20 cellular contexts compared by ENCODE assay signal in the genomic region with DNA sequence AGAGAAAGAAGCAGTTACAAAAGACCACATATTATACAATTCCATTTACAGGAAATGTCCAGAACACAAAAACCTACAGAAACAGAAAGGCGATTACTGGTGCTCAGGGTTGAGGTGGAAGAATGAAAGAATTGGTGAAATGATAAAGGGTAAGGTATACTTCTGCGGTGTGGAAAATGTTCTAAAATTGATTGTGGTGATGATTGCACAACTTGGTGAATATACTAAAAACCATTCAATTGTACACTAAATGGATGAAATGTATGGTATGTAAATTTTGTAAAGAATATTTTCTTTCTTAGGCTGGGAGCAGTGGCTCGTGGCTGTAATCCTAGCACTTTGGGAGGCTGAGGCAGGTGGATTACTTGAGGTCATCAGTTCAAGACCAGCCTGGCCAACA.
DNase-seq lines count a peak whose midpoint lies in the region; ATAC-seq, FAIRE-seq and TF ChIP-seq lines count a peak whose summit lies in the region.
"Had no signal": no experiment of that assay in that cellular context is flagged by ENCODE, and none has a peak within 500 bp of the region (broad histone marks: within the 10 kb centered on the region; RNA-seq: fewer than 3 reads in every experiment).

No MANE protein-coding gene starts in this region.

- H3K56ac ChIP-seq in IMR-90 (ENCODE audit: extremely low read depth, insufficient read depth, low read length): no peak overlapping the region

- ATAC-seq in A549 (no peak), IMR-90 (ENCODE audit: low read depth) (no peak), HG03135 (IDR thresholded peaks at IDR 0.05; ENCODE audit: unreplicated experiment) (no peak), foreskin keratinocyte (no peak)
- ATAC-seq: CD8-positive, alpha-beta T cell had no signal

- no peak overlapping the region for H2AFZ ChIP-seq in IMR-90 (replicated peaks; ENCODE audit: low read length, poor library complexity)
- H2AFZ ChIP-seq in osteoblast (ENCODE audit: low read length): no peak overlapping the region
- H2AFZ ChIP-seq: GM23248 had no signal

- POLR2A ChIA-PET in A549 (lab: Yijun Ruan, JAX): no interaction called here
- POLR2A ChIA-PET in IMR-90 (lab: Charles Lee; ENCODE audit: unreplicated experiment): no interaction called here

- H2AK9ac ChIP-seq in IMR-90 (replicated peaks; ENCODE audit: low read depth, low read length, poor library complexity): no peak overlapping the region

- no peak overlapping the region for H3K14ac ChIP-seq in IMR-90 (replicated peaks; ENCODE audit: low read depth, low read length)

- TF ChIP-seq CTCF in A549 (IDR thresholded peaks at IDR 0.05): no peak
- TF ChIP-seq CTCF in IMR-90 (conservative IDR thresholded peaks at IDR 0.05; ENCODE audit: low read depth, low read length): no peak
- TF ChIP-seq CTCF in endodermal cell (conservative IDR thresholded peaks at IDR 0.05): no peak
- no peak for TF ChIP-seq CTCF in osteoblast (IDR thresholded peaks at IDR 0.05; ENCODE audit: extremely low read depth, low read depth, low read length)
- no peak for TF ChIP-seq CTCF in foreskin keratinocyte (conservative IDR thresholded peaks at IDR 0.05)
- no peak for TF ChIP-seq CTCF in Peyer's patch (IDR thresholded peaks at IDR 0.05)

- H3K27me3 ChIP-seq in IMR-90 (ENCODE audit: control insufficient read depth, insufficient read depth, low read length): no peaks in the 10 kb centered on the region
- H3K27me3 ChIP-seq in endodermal cell (ENCODE audit: control insufficient read depth, insufficient read depth, low read length, poor library complexity, severe bottlenecking): no peaks in the 10 kb centered on the region
- H3K27me3 ChIP-seq in osteoblast (ENCODE audit: insufficient read depth, low read length): no peaks in the 10 kb centered on the region
- H3K27me3 ChIP-seq in foreskin keratinocyte: no peaks in the 10 kb centered on the region
- H3K27me3 ChIP-seq in Peyer's patch: no peaks in the 10 kb centered on the region
- H3K27me3 ChIP-seq: BLaER1 had no signal

- no peak overlapping the region for H3K4me3 Mint-ChIP-seq in endodermal cell
- H3K4me3 Mint-ChIP-seq: B cell; CD4-positive, CD25-positive, alpha-beta regulatory T cell; CD8-positive, alpha-beta T cell had no signal

- CTCF ChIA-PET in A549 (lab: Yijun Ruan, JAX) (no interaction called here), IMR-90 (lab: Yijun Ruan, JAX) (no interaction called here)

- no peak overlapping the region for H3K18ac ChIP-seq in IMR-90 (ENCODE audit: low read depth, low read length)

- in situ Hi-C loops in IMR-90 (cut with MboI; ENCODE audit: low sequenced_read_pairs): no loop called here

- no peaks in the 10 kb centered on the region for H3K4me1 Mint-ChIP-seq in endodermal cell
- H3K4me1 Mint-ChIP-seq: B cell had no signal

- TF ChIP-seq EP300 in A549 (IDR thresholded peaks at IDR 0.05): no peak

- H3K9ac ChIP-seq in IMR-90 (ENCODE audit: low read depth, low read length) (no peak overlapping the region), endodermal cell (ENCODE audit: extremely low read depth, low read length, poor library complexity, severe bottlenecking) (no peak overlapping the region)
- H3K9ac ChIP-seq: BLaER1, GM23248 had no signal

- TF ChIP-seq RAD21 in A549 (conservative IDR thresholded peaks at IDR 0.05 in 1 of 2, IDR thresholded peaks at IDR 0.05 in 1 of 2): no peak
- no peak for TF ChIP-seq RAD21 in IMR-90 (IDR thresholded peaks at IDR 0.05; ENCODE audit: low read length)

- no peak overlapping the region for H2BK120ac ChIP-seq in IMR-90 (ENCODE audit: low read depth, low read length)

- H3K4me3 ChIP-seq in A549 (no peak overlapping the region), IMR-90 (ENCODE audit: insufficient read depth, low read depth, low read length) (no peak overlapping the region), endodermal cell (ENCODE audit: low read length) (no peak overlapping the region), osteoblast (ENCODE audit: insufficient read depth, low read length) (no peak overlapping the region), Peyer's patch (no peak overlapping the region)
- H3K4me3 ChIP-seq: BLaER1, GM23248 had no signal

- WGBS in A549 (ENCODE audit: missing lambda C conversion rate): 95% methylated on average over 3 of the region's 3 CpGs
- WGBS in IMR-90 (ENCODE audit: extremely low coverage in 2 of 2, insufficient read length in 1 of 2), 2 experiments: 100% methylated on average over 1 of the region's 3 CpGs; no CpG with 5 or more reads in 1 of the 2 experiments
- 95% methylated on average over 3 of the region's 3 CpGs; no CpG with 5 or more reads in 1 of the 2 experiments for WGBS in endodermal cell (ENCODE audit: insufficient coverage in 1 of 2, insufficient read length in 1 of 2), 2 experiments

- H3K23ac ChIP-seq in IMR-90 (ENCODE audit: low read depth, low read length): no peak overlapping the region

- H3K4me1 ChIP-seq in A549 (no peaks in the 10 kb centered on the region), IMR-90 (ENCODE audit: control insufficient read depth, insufficient read depth, low read length) (no peaks in the 10 kb centered on the region), endodermal cell (ENCODE audit: control insufficient read depth, insufficient read depth, low read length) (no peaks in the 10 kb centered on the region), osteoblast (ENCODE audit: insufficient read depth, low read length) (no peaks in the 10 kb centered on the region), foreskin keratinocyte (no peaks in the 10 kb centered on the region), Peyer's patch (no peaks in the 10 kb centered on the region)
- H3K4me1 ChIP-seq: BLaER1, Caco-2 had no signal

- H2AK5ac ChIP-seq in IMR-90 (ENCODE audit: low read depth, low read length): no peak overlapping the region

- TF ChIP-seq POLR2A in A549 (IDR thresholded peaks at IDR 0.05; ENCODE audit: low read length) (no peak), IMR-90 (IDR thresholded peaks at IDR 0.05; ENCODE audit: low read depth, low read length) (no peak), Peyer's patch (IDR thresholded peaks at IDR 0.05) (no peak)

- no peaks in the 10 kb centered on the region for H3K9me3 Mint-ChIP-seq in endodermal cell
- H3K9me3 Mint-ChIP-seq: CD4-positive, CD25-positive, alpha-beta regulatory T cell; CD8-positive, alpha-beta T cell had no signal

- no peak overlapping the region for H2BK20ac ChIP-seq in IMR-90 (ENCODE audit: low read depth, low read length)

- H2BK5ac ChIP-seq in IMR-90 (ENCODE audit: low read depth, low read length, poor library complexity, severe bottlenecking): no peak overlapping the region

- FAIRE-seq in A549 (lab: Jason Lieb, UNC): no peak
- FAIRE-seq: GM12892, H1 had no signal

- H3K27ac ChIP-seq in A549 (no peak overlapping the region), IMR-90 (ENCODE audit: insufficient read depth, low read length) (no peak overlapping the region), endodermal cell (ENCODE audit: low read depth, low read length) (no peak overlapping the region), osteoblast (ENCODE audit: low read depth, low read length) (no peak overlapping the region), foreskin keratinocyte (no peak overlapping the region), Peyer's patch (no peak overlapping the region)
- H3K27ac ChIP-seq: BLaER1, C4-2B, GM23248 had no signal

- H3K79me2 ChIP-seq in osteoblast (ENCODE audit: insufficient read depth, low read length): no peaks in the 10 kb centered on the region

- intact Hi-C loops in IMR-90 (cut with micrococcal nuclease): no loop called here

- H4K8ac ChIP-seq in IMR-90 (ENCODE audit: low read depth in 2 of 2, low read length in 2 of 2): no peak overlapping the region

- no peak overlapping the region for H2BK15ac ChIP-seq in IMR-90 (ENCODE audit: low read depth, low read length)

- H3K79me1 ChIP-seq in IMR-90 (ENCODE audit: low read depth in 1 of 2, low read length in 2 of 2): peaks cover 7 to 16% of the 10 kb centered on the region in 2 experiments; a peak in 2 of 4 replicates

- H3K36me3 ChIP-seq in IMR-90 (ENCODE audit: control insufficient read depth, insufficient read depth, low read length): peaks cover 10% of the 10 kb centered on the region
- H3K36me3 ChIP-seq in endodermal cell (ENCODE audit: control insufficient read depth, insufficient read depth, low read length): peaks cover 82% of the 10 kb centered on the region
- peaks cover 15% of the 10 kb centered on the region for H3K36me3 ChIP-seq in osteoblast (ENCODE audit: insufficient read depth, low read length)
- H3K36me3 ChIP-seq in Peyer's patch: peaks cover 0 to 17% (median 0%) of the 10 kb centered on the region in 3 donors

- H4K5ac ChIP-seq in IMR-90 (ENCODE audit: low read depth, low read length): no peak overlapping the region

- dilution Hi-C loops in IMR-90 (cut with HindIII; ENCODE audit: low sequenced_read_pairs, unreplicated experiment): no loop called here

- BruUV-seq in IMR-90 (replicated peaks; lab: Mats Ljungman, UMichigan): no TSS peak

- peak overlapping the region; percentile 35 for H3K27ac Mint-ChIP-seq in endodermal cell
- H3K27ac Mint-ChIP-seq: B cell; CD4-positive, CD25-positive, alpha-beta regulatory T cell; CD8-positive, alpha-beta T cell had no signal

- no peak for DNase-seq in A549 (ENCODE audit: low read depth in 1 of 2, low spot score in 1 of 2)
- no peak for DNase-seq in IMR-90
- DNase-seq in endodermal cell: no peak
- peak; percentile 38 for DNase-seq in osteoblast (ENCODE audit: insufficient read length, low spot score, missing footprints)
- no peak for DNase-seq in foreskin keratinocyte
- DNase-seq in Peyer's patch: no peak
- DNase-seq: Caco-2; CD4-positive, CD25-positive, alpha-beta regulatory T cell; CD8-positive, alpha-beta T cell; DMS153; DND-41; GM23248; H7; HCEC 1CT had no signal

- H3K9me3 ChIP-seq in A549 (no peaks in the 10 kb centered on the region), IMR-90 (ENCODE audit: control insufficient read depth, insufficient read depth, low read length) (no peaks in the 10 kb centered on the region), endodermal cell (ENCODE audit: control insufficient read depth, low read length) (no peaks in the 10 kb centered on the region), osteoblast (ENCODE audit: low read depth, low read length) (no peaks in the 10 kb centered on the region), Peyer's patch (no peaks in the 10 kb centered on the region)
- H3K9me3 ChIP-seq: BLaER1, Caco-2 had no signal

- H3K9me1 ChIP-seq in IMR-90 (ENCODE audit: insufficient read depth, low read length): no peaks in the 10 kb centered on the region; the same call in 1 of the 2 replicates

- H3K27me3 Mint-ChIP-seq in endodermal cell (ENCODE audit: insufficient read depth): no peaks in the 10 kb centered on the region
- H3K27me3 Mint-ChIP-seq: B cell; CD4-positive, CD25-positive, alpha-beta regulatory T cell had no signal

- no peak overlapping the region for H4K91ac ChIP-seq in IMR-90 (ENCODE audit: insufficient read depth, low read depth, low read length)

- H3K36me3 Mint-ChIP-seq in endodermal cell (ENCODE audit: low read depth): peaks cover 61% of the 10 kb centered on the region

- H4K20me1 ChIP-seq in IMR-90 (ENCODE audit: insufficient read depth, low read length) (no peaks in the 10 kb centered on the region), osteoblast (ENCODE audit: insufficient read depth, low read length) (no peaks in the 10 kb centered on the region)

- H3K4me2 ChIP-seq in A549: no peak overlapping the region
- H3K4me2 ChIP-seq in IMR-90 (ENCODE audit: low read depth, low read length): no peak overlapping the region
- H3K4me2 ChIP-seq in osteoblast (ENCODE audit: insufficient read depth, low read length): no peak overlapping the region
- H3K4me2 ChIP-seq: BLaER1 had no signal

- H3K4ac ChIP-seq in IMR-90 (ENCODE audit: low read depth, low read length): no peak overlapping the region
